In the genomic region with DNA sequence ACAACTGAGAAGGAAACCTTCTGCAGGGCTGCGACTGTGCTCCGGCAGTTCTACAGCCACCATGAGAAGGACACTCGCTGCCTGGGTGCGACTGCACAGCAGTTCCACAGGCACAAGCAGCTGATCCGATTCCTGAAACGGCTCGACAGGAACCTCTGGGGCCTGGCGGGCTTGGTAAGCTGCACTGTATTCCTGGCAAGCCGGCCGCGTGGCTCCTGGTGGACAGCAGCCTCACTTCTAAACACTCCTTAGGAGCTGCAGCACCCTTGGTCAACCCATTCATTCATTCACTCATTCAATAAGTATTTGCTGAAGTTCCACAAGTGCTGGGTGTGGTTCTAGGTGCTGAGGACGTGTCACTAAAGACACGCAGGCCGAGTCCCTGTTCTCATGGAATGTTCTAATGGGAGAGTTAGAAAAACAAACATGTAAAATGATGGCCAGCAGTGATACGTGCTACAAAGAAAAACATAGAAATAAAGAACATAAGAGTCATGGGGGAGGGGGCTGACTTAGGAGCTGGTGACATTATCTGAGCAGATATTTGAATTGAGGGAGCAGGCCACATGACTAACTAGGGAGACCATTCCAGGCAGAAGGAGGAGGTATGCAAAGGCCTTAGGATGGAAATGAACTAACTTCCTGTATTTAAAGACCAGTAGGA, we compare ENCODE assay signal across 1 cellular context.
A peak's percentile ranks its signal among the peaks of the same experiment; 100 is the strongest.
TF ChIP-seq lines count a peak whose summit lies in the region.

No MANE protein-coding gene starts in this region.

TF ChIP-seq in K562, 482 proteins besides CTCF, POLR2A, EP300 and RAD21:
- TF ChIP-seq, protein P1, sequence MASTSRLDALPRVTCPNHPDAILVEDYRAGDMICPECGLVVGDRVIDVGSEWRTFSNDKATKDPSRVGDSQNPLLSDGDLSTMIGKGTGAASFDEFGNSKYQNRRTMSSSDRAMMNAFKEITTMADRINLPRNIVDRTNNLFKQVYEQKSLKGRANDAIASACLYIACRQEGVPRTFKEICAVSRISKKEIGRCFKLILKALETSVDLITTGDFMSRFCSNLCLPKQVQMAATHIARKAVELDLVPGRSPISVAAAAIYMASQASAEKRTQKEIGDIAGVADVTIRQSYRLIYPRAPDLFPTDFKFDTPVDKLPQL (IDR thresholded peaks at IDR 0.05; ENCODE audit: extremely low read depth, insufficient read length): no peak
- TF ChIP-seq ZNF24 (IDR thresholded peaks at IDR 0.05): peak; percentile 42; the same call in 1 of the 2 replicates
- TF ChIP-seq, protein P2, sequence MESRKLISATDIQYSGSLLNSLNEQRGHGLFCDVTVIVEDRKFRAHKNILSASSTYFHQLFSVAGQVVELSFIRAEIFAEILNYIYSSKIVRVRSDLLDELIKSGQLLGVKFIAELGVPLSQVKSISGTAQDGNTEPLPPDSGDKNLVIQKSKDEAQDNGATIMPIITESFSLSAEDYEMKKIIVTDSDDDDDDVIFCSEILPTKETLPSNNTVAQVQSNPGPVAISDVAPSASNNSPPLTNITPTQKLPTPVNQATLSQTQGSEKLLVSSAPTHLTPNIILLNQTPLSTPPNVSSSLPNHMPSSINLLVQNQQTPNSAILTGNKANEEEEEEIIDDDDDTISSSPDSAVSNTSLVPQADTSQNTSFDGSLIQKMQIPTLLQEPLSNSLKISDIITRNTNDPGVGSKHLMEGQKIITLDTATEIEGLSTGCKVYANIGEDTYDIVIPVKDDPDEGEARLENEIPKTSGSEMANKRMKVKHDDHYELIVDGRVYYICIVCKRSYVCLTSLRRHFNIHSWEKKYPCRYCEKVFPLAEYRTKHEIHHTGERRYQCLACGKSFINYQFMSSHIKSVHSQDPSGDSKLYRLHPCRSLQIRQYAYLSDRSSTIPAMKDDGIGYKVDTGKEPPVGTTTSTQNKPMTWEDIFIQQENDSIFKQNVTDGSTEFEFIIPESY (CRISPR knock-in tag; IDR thresholded peaks at IDR 0.05): 0 out of 2 replicates have a peak, but pooled peaks have one; percentile 15
